In the genomic region with DNA sequence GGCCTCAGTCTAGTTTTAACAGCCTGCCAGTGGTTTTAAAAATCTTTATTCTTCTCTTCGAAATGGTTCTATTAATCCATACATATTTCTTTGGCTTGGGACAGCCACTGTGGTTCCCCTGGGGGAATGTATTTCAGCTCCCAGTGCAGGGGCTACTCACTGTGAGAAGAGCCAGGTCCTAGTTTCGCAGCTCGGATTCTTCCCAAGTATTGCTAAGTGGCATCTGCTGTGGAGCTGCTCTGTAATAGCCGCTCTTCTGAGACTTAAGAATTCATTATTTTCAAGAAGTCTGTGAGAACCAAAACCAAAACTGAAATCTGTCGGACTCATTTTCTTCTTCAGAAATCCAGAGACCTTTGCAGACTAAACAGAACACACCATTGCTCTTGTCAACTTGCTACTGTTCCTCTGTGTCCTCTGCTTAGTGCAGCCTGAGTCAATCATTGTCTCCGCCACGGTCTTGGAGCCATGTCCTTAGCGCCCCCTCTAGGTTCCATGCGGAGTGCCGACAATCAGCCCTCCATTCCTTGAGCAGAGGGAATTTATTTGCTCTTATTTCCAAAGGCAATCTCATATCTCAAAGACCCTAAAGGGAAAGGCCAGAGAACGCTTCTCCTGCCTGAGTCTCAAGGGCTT, we compare ENCODE assay signal across 10 cellular contexts.
DNase-seq lines count a peak whose midpoint lies in the region; ATAC-seq and TF ChIP-seq lines count a peak whose summit lies in the region.
"Had no signal": no experiment of that assay in that cellular context is flagged by ENCODE, and none has a peak within 500 bp of the region (broad histone marks: within the 10 kb centered on the region; RNA-seq: fewer than 3 reads in every experiment).

No MANE protein-coding gene starts in this region.

- H3K4me2 ChIP-seq in SK-N-SH, result no peak overlapping the region
- peak overlapping the region; percentile 42 for H3K4me2 ChIP-seq in hepatocyte

- H3F3A ChIP-seq in SK-N-SH (replicated peaks; ENCODE audit: insufficient read depth), result no peaks in the 10 kb centered on the region

- no peak overlapping the region for H3K9ac ChIP-seq in SK-N-SH

- TF ChIP-seq RAD21 in SK-N-SH (IDR thresholded peaks at IDR 0.05; ENCODE audit: low read length), result peak; percentile 38

- peak; percentile 39 for TF ChIP-seq CTCF in SK-N-SH (IDR thresholded peaks at IDR 0.05)
- TF ChIP-seq CTCF in hepatocyte (IDR thresholded peaks at IDR 0.05; ENCODE audit: poor library complexity), result peak; percentile 66

- no peaks in the 10 kb centered on the region for H3K79me2 ChIP-seq in SK-N-SH (ENCODE audit: insufficient read depth)
- H3K79me2 ChIP-seq in hepatocyte, result no peaks in the 10 kb centered on the region

- WGBS in SK-N-SH (ENCODE audit: low lambda C conversion rate), result 76% methylated on average over 11 of the region's 11 CpGs
- 51% methylated on average over 11 of the region's 11 CpGs for WGBS in hepatocyte (ENCODE audit: low lambda C conversion rate, missing lambda C conversion rate)

- DNase-seq in H4 (ENCODE audit: low spot score) (peak; percentile 4), SK-N-SH (no peak), hepatocyte (ENCODE audit: low spot score) (peak; percentile 81), sciatic nerve (ENCODE audit: low spot score) (no peak), AG08395 (ENCODE audit: low spot score) (no peak), UCSD-AML1 (lab: John Stamatoyannopoulos, UW; ENCODE audit: unreplicated experiment) (no peak), NCI-H187 (lab: John Stamatoyannopoulos, UW) (no peak)
- DNase-seq: activated CD4-positive, alpha-beta memory T cell treated with anti-CD3 and anti-CD28 coated beads for 36 hours; spleen had no signal

- no peaks in the 10 kb centered on the region for H3K27me3 ChIP-seq in SK-N-SH (ENCODE audit: insufficient read depth)
- H3K27me3 ChIP-seq in hepatocyte, result no peaks in the 10 kb centered on the region
- H3K27me3 ChIP-seq: spleen had no signal

- H3K4me3 ChIP-seq in SK-N-SH (ENCODE audit: low read depth in 2 of 2, low read length in 1 of 2) (no peak overlapping the region; a peak in 1 of 4 replicates), hepatocyte (no peak overlapping the region)
- H3K4me3 ChIP-seq: spleen had no signal

- H3K4me1 ChIP-seq in SK-N-SH (ENCODE audit: control insufficient read depth in 1 of 2, insufficient read depth in 2 of 2, low read depth in 1 of 2, low read length in 1 of 2), result no peaks in the 10 kb centered on the region
- no peaks in the 10 kb centered on the region for H3K4me1 ChIP-seq in hepatocyte (ENCODE audit: insufficient read depth)
- H3K4me1 ChIP-seq: spleen had no signal

- no peaks in the 10 kb centered on the region for H3K9me3 ChIP-seq in SK-N-SH
- no peaks in the 10 kb centered on the region for H3K9me3 ChIP-seq in hepatocyte (ENCODE audit: low read depth)

- H3K27ac ChIP-seq in SK-N-SH (ENCODE audit: low read depth in 2 of 2, low read length in 1 of 2), result no peak overlapping the region
- H3K27ac ChIP-seq in hepatocyte, result no peak overlapping the region
- H3K27ac ChIP-seq: spleen had no signal

- no peaks in the 10 kb centered on the region; the same call in 1 of the 2 replicates for H3K9me2 ChIP-seq in SK-N-SH
- H3K9me2 ChIP-seq in hepatocyte (replicated peaks; ENCODE audit: insufficient read depth), result no peaks in the 10 kb centered on the region

- POLR2A ChIA-PET in SK-N-SH (lab: Yijun Ruan, JAX), result no interaction called here

- intact Hi-C loops in sciatic nerve (cut with DNase I), result no loop called here

- H3K36me3 ChIP-seq in SK-N-SH (replicated peaks in 1 of 2; ENCODE audit: control insufficient read depth in 1 of 2, insufficient read depth in 2 of 2, low read length in 1 of 2) (no peaks in the 10 kb centered on the region), hepatocyte (replicated peaks; ENCODE audit: insufficient read depth, low read depth) (no peaks in the 10 kb centered on the region)
- H3K36me3 ChIP-seq: spleen had no signal

- no peaks in the 10 kb centered on the region for H4K20me1 ChIP-seq in SK-N-SH (ENCODE audit: insufficient read depth)
- no peaks in the 10 kb centered on the region for H4K20me1 ChIP-seq in hepatocyte (ENCODE audit: insufficient read depth, poor library complexity, severe bottlenecking)

- CTCF ChIA-PET in SK-N-SH (lab: Yijun Ruan, JAX), result interaction anchor here (1.2 kb wide), 1 partner anchor 13 kb away, joined by 4 read pairs; no protein-coding TSS in a partner anchor

- TF ChIP-seq EP300 in SK-N-SH (IDR thresholded peaks at IDR 0.05; ENCODE audit: borderline replicate concordance in 1 of 2, low read depth in 1 of 2, low read length in 1 of 2), result no peak

- ATAC-seq in sciatic nerve, result peak; percentile 63
- ATAC-seq in HG03442 (IDR thresholded peaks at IDR 0.05; ENCODE audit: unreplicated experiment), result no peak

- H2AFZ ChIP-seq in SK-N-SH (ENCODE audit: low read depth), result no peak overlapping the region; the same call in 1 of the 2 replicates
- no peak overlapping the region for H2AFZ ChIP-seq in hepatocyte

TF ChIP-seq in SK-N-SH, 30 proteins besides CTCF, POLR2A, EP300 and RAD21:
- TF ChIP-seq TCF12 (IDR thresholded peaks at IDR 0.05) (no peak), RFX5 (IDR thresholded peaks at IDR 0.05; ENCODE audit: low read length) (no peak), USF2 (IDR thresholded peaks at IDR 0.05; ENCODE audit: borderline replicate concordance, low read depth, low read length) (no peak), ELF1 (IDR thresholded peaks at IDR 0.05) (no peak), REST (IDR thresholded peaks at IDR 0.05; ENCODE audit: low read depth, low read length) (no peak)
- TF ChIP-seq, protein P1, sequence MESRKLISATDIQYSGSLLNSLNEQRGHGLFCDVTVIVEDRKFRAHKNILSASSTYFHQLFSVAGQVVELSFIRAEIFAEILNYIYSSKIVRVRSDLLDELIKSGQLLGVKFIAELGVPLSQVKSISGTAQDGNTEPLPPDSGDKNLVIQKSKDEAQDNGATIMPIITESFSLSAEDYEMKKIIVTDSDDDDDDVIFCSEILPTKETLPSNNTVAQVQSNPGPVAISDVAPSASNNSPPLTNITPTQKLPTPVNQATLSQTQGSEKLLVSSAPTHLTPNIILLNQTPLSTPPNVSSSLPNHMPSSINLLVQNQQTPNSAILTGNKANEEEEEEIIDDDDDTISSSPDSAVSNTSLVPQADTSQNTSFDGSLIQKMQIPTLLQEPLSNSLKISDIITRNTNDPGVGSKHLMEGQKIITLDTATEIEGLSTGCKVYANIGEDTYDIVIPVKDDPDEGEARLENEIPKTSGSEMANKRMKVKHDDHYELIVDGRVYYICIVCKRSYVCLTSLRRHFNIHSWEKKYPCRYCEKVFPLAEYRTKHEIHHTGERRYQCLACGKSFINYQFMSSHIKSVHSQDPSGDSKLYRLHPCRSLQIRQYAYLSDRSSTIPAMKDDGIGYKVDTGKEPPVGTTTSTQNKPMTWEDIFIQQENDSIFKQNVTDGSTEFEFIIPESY (IDR thresholded peaks at IDR 0.05; ENCODE audit: borderline replicate concordance, low read depth), result no peak
- TF ChIP-seq, protein P2, sequence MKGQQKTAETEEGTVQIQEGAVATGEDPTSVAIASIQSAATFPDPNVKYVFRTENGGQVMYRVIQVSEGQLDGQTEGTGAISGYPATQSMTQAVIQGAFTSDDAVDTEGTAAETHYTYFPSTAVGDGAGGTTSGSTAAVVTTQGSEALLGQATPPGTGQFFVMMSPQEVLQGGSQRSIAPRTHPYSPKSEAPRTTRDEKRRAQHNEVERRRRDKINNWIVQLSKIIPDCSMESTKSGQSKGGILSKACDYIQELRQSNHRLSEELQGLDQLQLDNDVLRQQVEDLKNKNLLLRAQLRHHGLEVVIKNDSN (IDR thresholded peaks at IDR 0.05; ENCODE audit: borderline replicate concordance, low read depth), result no peak

Comparison
In these comparisons a context has a peak if more than half of its experiments do, and no peak if none do; other contexts are left out.
1. DNase-seq: peak in H4 (single experiment) and hepatocyte (single experiment); none in SK-N-SH (single experiment), sciatic nerve (single experiment), AG08395 (single experiment), UCSD-AML1 (single experiment) and NCI-H187 (0 of 2).